Comparison of ENCODE assay signal across 20 cellular contexts in genomic region chr12:99523853-99524252, GRCh38.
"Had no signal": no experiment of that assay in that cellular context is flagged by ENCODE, and none has a peak within 500 bp of the region (broad histone marks: within the 10 kb centered on the region; RNA-seq: fewer than 3 reads in every experiment).

No MANE protein-coding gene starts in this region.

- H3K27me3 ChIP-seq: ovary, suprapubic skin, tibial nerve, uterus had no signal

- H3K9me3 ChIP-seq: ovary, suprapubic skin, thoracic aorta, tibial nerve, uterus had no signal

- H3K4me1 ChIP-seq: left ventricle myocardium inferior, suprapubic skin, tibial nerve, uterus had no signal

- H3K36me3 ChIP-seq: left ventricle myocardium inferior, ovary, suprapubic skin, thoracic aorta, tibial nerve, uterus had no signal

- ATAC-seq: natural killer cell treated with Interleukin-12 subunit alpha and Interleukin-12 subunit beta and Interleukin-15 and Interleukin-18, amount 100 ng/mL, for 72 hours; right cardiac atrium; sciatic nerve; stimulated activated naive B cell treated with anti-CD40 and anti-IgM and Interleukin-4, amounts not matched to agents 10 μg/mL and 1 μg/mL and 100 μg/mL, for 72 hours had no signal

- H3K4me3 ChIP-seq: left ventricle myocardium inferior, lung, ovary, skin epidermis, suprapubic skin, thoracic aorta, tibial nerve, uterus had no signal

- H3K27ac ChIP-seq: left ventricle myocardium inferior, ovary, skin epidermis, suprapubic skin, thoracic aorta, tibial nerve, uterus had no signal

- DNase-seq: islet precursor cell; left ventricle myocardium inferior; mesendoderm; naive B cell; ovary; retina; right cardiac atrium; stimulated activated CD4-positive, alpha-beta T cell treated with anti-CD3 and anti-CD28 coated beads, Interleukin-12 subunit alpha, Interleukin-12 subunit beta, amount 100 ng/mL, for 4 hours; stimulated activated CD4-positive, alpha-beta T cell treated with anti-CD3 and anti-CD28 coated beads, Interleukin-15, amount 100 ng/mL, for 24 hours; stimulated activated CD4-positive, alpha-beta T cell treated with anti-CD3 and anti-CD28 coated beads, Interleukin-2, amount 100 ng/mL, for 24 hours; stimulated activated CD4-positive, alpha-beta T cell treated with anti-CD3 and anti-CD28 coated beads, Interleukin-4, amount 100 ng/mL, for 1 hour; stimulated activated naive B cell treated with anti-CD40 and anti-IgM and Interleukin-4, amounts not matched to agents 10 μg/mL and 1 μg/mL and 100 μg/mL, for 72 hours; uterus had no signal
